ENCODE assay signal across 4 cellular contexts in genomic region chr6:105705608-105706007, GRCh38.
TF ChIP-seq lines count a peak whose summit lies in the region.

No MANE protein-coding gene starts in this region.

TF ChIP-seq in HepG2, 621 proteins besides CTCF, POLR2A, EP300 and RAD21:
- TF ChIP-seq MAFF (IDR thresholded peaks at IDR 0.05; ENCODE audit: low read depth, low read length) = peak; percentile 57
- TF ChIP-seq MAFK (conservative IDR thresholded peaks at IDR 0.05 in 1 of 2, IDR thresholded peaks at IDR 0.05 in 1 of 2; ENCODE audit: low read length in 2 of 2) = peak; percentile 41 to 65; a peak in 2 of 4 replicates
- TF ChIP-seq ZBTB14 (CRISPR knock-in tag; IDR thresholded peaks at IDR 0.05) = no peak

TF ChIP-seq in A549, 52 proteins besides CTCF, POLR2A, EP300 and RAD21:
- TF ChIP-seq MAFK (IDR thresholded peaks at IDR 0.05; ENCODE audit: partially characterized antibody) (peak; percentile 40), PBX3 (IDR thresholded peaks at IDR 0.05) (no peak)

TF ChIP-seq in IMR-90, 13 proteins besides CTCF, POLR2A, EP300 and RAD21:
- TF ChIP-seq RCOR1 (IDR thresholded peaks at IDR 0.05; ENCODE audit: insufficient replicate concordance, low read length) = no peak
- TF ChIP-seq MAZ (IDR thresholded peaks at IDR 0.05; ENCODE audit: borderline replicate concordance, low read depth, low read length) = no peak
- no peak for TF ChIP-seq NFE2L2 (IDR thresholded peaks at IDR 0.05; ENCODE audit: low read depth, low read length)
- TF ChIP-seq, protein P1, sequence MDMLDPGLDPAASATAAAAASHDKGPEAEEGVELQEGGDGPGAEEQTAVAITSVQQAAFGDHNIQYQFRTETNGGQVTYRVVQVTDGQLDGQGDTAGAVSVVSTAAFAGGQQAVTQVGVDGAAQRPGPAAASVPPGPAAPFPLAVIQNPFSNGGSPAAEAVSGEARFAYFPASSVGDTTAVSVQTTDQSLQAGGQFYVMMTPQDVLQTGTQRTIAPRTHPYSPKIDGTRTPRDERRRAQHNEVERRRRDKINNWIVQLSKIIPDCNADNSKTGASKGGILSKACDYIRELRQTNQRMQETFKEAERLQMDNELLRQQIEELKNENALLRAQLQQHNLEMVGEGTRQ (IDR thresholded peaks at IDR 0.05; ENCODE audit: low read depth, low read length) = no peak
- peak; percentile 53; the same call in 1 of the 2 replicates for TF ChIP-seq MAFK (IDR thresholded peaks at IDR 0.05; ENCODE audit: low read depth, low read length)

TF ChIP-seq in K562, 482 proteins besides CTCF, POLR2A, EP300 and RAD21:
- TF ChIP-seq MAFG (tag; conservative IDR thresholded peaks at IDR 0.05) = peak; percentile 18; the same call in 1 of the 2 replicates
- TF ChIP-seq CCNT2 (IDR thresholded peaks at IDR 0.05; ENCODE audit: borderline replicate concordance, extremely low read depth, insufficient read length, low read depth, low read length) = no peak
- TF ChIP-seq XRCC3 (IDR thresholded peaks at IDR 0.05) = no peak
- TF ChIP-seq KDM4B (IDR thresholded peaks at IDR 0.05; ENCODE audit: borderline replicate concordance in 2 of 2, low read depth in 1 of 2) = no peak
- no peak for TF ChIP-seq WHSC1 (IDR thresholded peaks at IDR 0.05; ENCODE audit: low read length)
- TF ChIP-seq ZNF316 (IDR thresholded peaks at IDR 0.05) = no peak
- TF ChIP-seq ZNF354B (CRISPR knock-in tag; IDR thresholded peaks at IDR 0.05) = no peak
- TF ChIP-seq ID3 (CRISPR knock-in tag; IDR thresholded peaks at IDR 0.05) = no peak
- no peak for TF ChIP-seq ID3 (tag; IDR thresholded peaks at IDR 0.05)
